Comparison of ENCODE assay signal across 8 cellular contexts in genomic region chr17:7855643-7856080, GRCh38. TPM values are rescaled to one million over a fixed set of nuclear protein-coding genes. Genes with fewer than 3 reads are reported as not detected.
DNase-seq lines count a peak whose midpoint lies in the region; ATAC-seq and TF ChIP-seq lines count a peak whose summit lies in the region.

No MANE protein-coding gene starts in this region.

- TF ChIP-seq EP300 in ovary (IDR thresholded peaks at IDR 0.05): no peak

- peaks cover 54% of the 10 kb centered on the region for H3K4me1 ChIP-seq in BLaER1
- H3K4me1 ChIP-seq in esophagus squamous epithelium: peaks cover 31 to 78% (median 41%) of the 10 kb centered on the region in 3 donors
- peaks cover 8% of the 10 kb centered on the region for H3K4me1 ChIP-seq in ovary (ENCODE audit: insufficient read depth)

- TF ChIP-seq CTCF in esophagus squamous epithelium (IDR thresholded peaks at IDR 0.05) (no peak), ovary (IDR thresholded peaks at IDR 0.05) (no peak)
- no peak for TF ChIP-seq CTCF in activated CD8-positive, alpha-beta T cell treated with anti-CD3 and anti-CD28 coated beads for 36 hours (IDR thresholded peaks at IDR 0.05)

- H3K27me3 Mint-ChIP-seq in activated CD8-positive, alpha-beta T cell treated with anti-CD3 and anti-CD28 coated beads for 36 hours: no peaks in the 10 kb centered on the region

- POLR2A ChIA-PET in activated CD8-positive, alpha-beta T cell treated with anti-CD3 and anti-CD28 coated beads for 36 hours (lab: Charles Lee): interaction anchor here (1.0 to 2.9 kb wide), 5 partner anchors 12 to 318 kb away, joined by 4 to 42 read pairs (median 16); no protein-coding TSS in a partner anchor

- CTCF ChIA-PET in activated CD8-positive, alpha-beta T cell treated with anti-CD3 and anti-CD28 coated beads for 36 hours (lab: Charles Lee): interaction anchor here (0.7 kb wide), 1 partner anchor 218 kb away, joined by 3 read pairs; no protein-coding TSS in a partner anchor

- ATAC-seq in GM21717 (IDR thresholded peaks at IDR 0.05; ENCODE audit: unreplicated experiment): no peak
- ATAC-seq in activated CD8-positive, alpha-beta T cell treated with anti-CD3 and anti-CD28 coated beads for 36 hours: no peak
- ATAC-seq in GM18909 (IDR thresholded peaks at IDR 0.05; ENCODE audit: poor library complexity, unreplicated experiment): no peak

- no peak overlapping the region for H3K4me3 Mint-ChIP-seq in activated CD8-positive, alpha-beta T cell treated with anti-CD3 and anti-CD28 coated beads for 36 hours

- no peaks in the 10 kb centered on the region for H3K9me3 Mint-ChIP-seq in activated CD8-positive, alpha-beta T cell treated with anti-CD3 and anti-CD28 coated beads for 36 hours

- H4K20me1 ChIP-seq in BLaER1: peaks cover 38% of the 10 kb centered on the region

- TF ChIP-seq POLR2A in esophagus squamous epithelium (IDR thresholded peaks at IDR 0.05) (peak in 1 of 4 donors; percentile 6), ovary (IDR thresholded peaks at IDR 0.05) (no peak)

- no peak overlapping the region for H3K27ac Mint-ChIP-seq in activated CD8-positive, alpha-beta T cell treated with anti-CD3 and anti-CD28 coated beads for 36 hours

- H3K27me3 ChIP-seq in BLaER1 (no peaks in the 10 kb centered on the region), MG63 (no peaks in the 10 kb centered on the region), esophagus squamous epithelium (no peaks in the 10 kb centered on the region), ovary (no peaks in the 10 kb centered on the region)

- peaks cover 31% of the 10 kb centered on the region for H3K36me3 Mint-ChIP-seq in activated CD8-positive, alpha-beta T cell treated with anti-CD3 and anti-CD28 coated beads for 36 hours (ENCODE audit: low read depth)

- DNase-seq in MG63 (no peak), esophagus squamous epithelium (lab: John Stamatoyannopoulos, UW) (no peak), ovary (peak in 3 of 5 donors; percentile 48 to 65 (median 53)), NCI-H1694 (lab: John Stamatoyannopoulos, UW) (no peak)
- DNase-seq in activated CD8-positive, alpha-beta T cell treated with anti-CD3 and anti-CD28 coated beads for 36 hours: no peak

- peak overlapping the region; percentile 98 for H3K27ac ChIP-seq in BLaER1
- H3K27ac ChIP-seq in esophagus squamous epithelium: peak overlapping the region; percentile 82 to 97 (median 96)
- peak overlapping the region in 1 of 2 donors; percentile 85 for H3K27ac ChIP-seq in ovary

- H3K9me3 ChIP-seq in BLaER1 (no peaks in the 10 kb centered on the region), MG63 (no peaks in the 10 kb centered on the region; the same call in 1 of the 2 replicates), esophagus squamous epithelium (no peaks in the 10 kb centered on the region), ovary (no peaks in the 10 kb centered on the region)

- WGBS in esophagus squamous epithelium, 2 donors: 21 to 29% methylated on average over 6 to 13 of the region's 20 CpGs
- WGBS in ovary, 3 donors: 18 to 20% (median 20%) methylated on average over 19 to 20 of the region's 20 CpGs

- H3K4me1 Mint-ChIP-seq in activated CD8-positive, alpha-beta T cell treated with anti-CD3 and anti-CD28 coated beads for 36 hours (ENCODE audit: low read depth): peaks cover 41% of the 10 kb centered on the region

- peak overlapping the region; percentile 77 for H3K4me3 ChIP-seq in BLaER1
- peak overlapping the region; percentile 82 for H3K4me3 ChIP-seq in MG63
- H3K4me3 ChIP-seq in esophagus squamous epithelium: peak overlapping the region; percentile 9 to 81 (median 76)
- H3K4me3 ChIP-seq in ovary: peak overlapping the region; percentile 15

- intact Hi-C loops in esophagus squamous epithelium (cut with DNase I) (no loop called here), ovary (cut with DNase I) (loop anchor here (5.0 to 10.0 kb wide), 2 partner anchors 33 to 111 kb away; no protein-coding TSS in a partner anchor)
- intact Hi-C loops in activated CD8-positive, alpha-beta T cell treated with anti-CD3 and anti-CD28 coated beads for 36 hours (cut with micrococcal nuclease): loop anchor here (2.0 to 10.0 kb wide), 2 partner anchors 13 to 281 kb away; partner anchors contain the start of gene CD68

- H3K36me3 ChIP-seq in BLaER1 (peaks cover 64% of the 10 kb centered on the region), MG63 (peaks cover 60% of the 10 kb centered on the region), esophagus squamous epithelium (peaks cover 6 to 47% (median 7%) of the 10 kb centered on the region in 3 donors), ovary (no peaks in the 10 kb centered on the region)

- peak overlapping the region; percentile 100 for H3K4me2 ChIP-seq in BLaER1

- peak overlapping the region; percentile 97; the same call in 1 of the 2 replicates for H3K9ac ChIP-seq in BLaER1

RNA-seq across cellular contexts. Expression of gene TMEM88, which starts 0.8 kb away (rescaled TPM):
- not detected in 2 replicates for total RNA-seq in MG63 (2014; rRNA removed; shearing (Covaris generic); ENCODE audit: low replicate concordance)
- total RNA-seq in esophagus squamous epithelium (1 to 10 TPM in 3 of 4 donors, not detected in 1; 1.5 to 3.8 (median 1.6) TPM), ovary (10 to 100 TPM in 3 of 7 donors, 1 to 10 TPM in 4; 2.1 to 11.9 (median 8.2) TPM)
- 10 to 100 TPM in 1 of 2 donors, 1 to 10 TPM in 1; 5.5 to 17.8 TPM for polyA plus RNA-seq in ovary
- total RNA-seq in activated CD8-positive, alpha-beta T cell treated with anti-CD3 and anti-CD28 coated beads for 36 hours: 1 to 10 TPM; 2.4 to 2.9 TPM

RNA-seq across cellular contexts. Expression of gene NAA38, which starts 1.7 kb away (rescaled TPM):
- total RNA-seq in MG63 (2014; rRNA removed; shearing (Covaris generic); ENCODE audit: low replicate concordance): 74.9 and 264 TPM in 2 replicates
- total RNA-seq in esophagus squamous epithelium (10 to 100 TPM; 45.2 to 80.1 (median 74.8) TPM), ovary (10 to 100 TPM; 46.4 to 82.8 (median 54.6) TPM)
- 10 to 100 TPM in 1 of 2 donors, 1 to 10 TPM in 1; 4.6 to 59.1 TPM for polyA plus RNA-seq in ovary
- 10 to 100 TPM; 72.8 to 77.2 TPM for total RNA-seq in activated CD8-positive, alpha-beta T cell treated with anti-CD3 and anti-CD28 coated beads for 36 hours

RNA-seq across cellular contexts. Expression of gene CYB5D1, which starts 2.1 kb away (rescaled TPM):
- total RNA-seq in MG63 (2014; rRNA removed; shearing (Covaris generic); ENCODE audit: low replicate concordance): 18.2 and 38.2 TPM in 2 replicates
- 1 to 10 TPM; 3.8 to 9.3 (median 7.5) TPM for total RNA-seq in esophagus squamous epithelium
- total RNA-seq in ovary: 10 to 100 TPM in 6 of 7 donors, 1 to 10 TPM in 1; 7.0 to 18.8 (median 16.1) TPM
- polyA plus RNA-seq in ovary: 10 to 100 TPM; 10.8 to 22.2 TPM
- 10 to 100 TPM; 13.5 to 16.2 TPM for total RNA-seq in activated CD8-positive, alpha-beta T cell treated with anti-CD3 and anti-CD28 coated beads for 36 hours

RNA-seq across cellular contexts. Expression of gene KDM6B, which starts 21.6 kb away (rescaled TPM):
- 0.07 and 0.20 TPM in 2 replicates for total RNA-seq in MG63 (2014; rRNA removed; shearing (Covaris generic); ENCODE audit: low replicate concordance)
- 10 to 100 TPM in 1 of 4 donors, 1 to 10 TPM in 3; 6.7 to 14.6 (median 7.5) TPM for total RNA-seq in esophagus squamous epithelium
- 10 to 100 TPM; 13.7 to 80.8 (median 71.9) TPM for total RNA-seq in ovary
- 10 to 100 TPM in 1 of 2 donors, 1 to 10 TPM in 1; 9.1 to 36.9 TPM for polyA plus RNA-seq in ovary
- 10 to 100 TPM; 49.2 to 53.8 TPM for total RNA-seq in activated CD8-positive, alpha-beta T cell treated with anti-CD3 and anti-CD28 coated beads for 36 hours

RNA-seq across cellular contexts. Expression of gene CHD3, which starts 32.9 kb away (rescaled TPM):
- total RNA-seq in MG63 (2014; rRNA removed; shearing (Covaris generic); ENCODE audit: low replicate concordance): 49.6 and 51.1 TPM in 2 replicates
- 10 to 100 TPM; 57.7 to 93.5 (median 73.0) TPM for total RNA-seq in esophagus squamous epithelium
- total RNA-seq in ovary: 100 to 1,000 TPM in 4 of 7 donors, 10 to 100 TPM in 3; 65.7 to 145 (median 114) TPM
- polyA plus RNA-seq in ovary: 100 to 1,000 TPM in 1 of 2 donors, 10 to 100 TPM in 1; 87.2 to 100 TPM
- total RNA-seq in activated CD8-positive, alpha-beta T cell treated with anti-CD3 and anti-CD28 coated beads for 36 hours: 100 to 1,000 TPM; 130 to 139 TPM

Comparison
In these comparisons a context has a peak if more than half of its experiments do, and no peak if none do; other contexts are left out.
1. H3K4me3 ChIP-seq: peak in every context shown above with its lines; median percentile 82 in MG63; 77 in BLaER1; 76 in esophagus squamous epithelium; 15 in ovary.
2. DNase-seq: peak in ovary (3 of 5); none in MG63 (single experiment), esophagus squamous epithelium (single experiment), activated CD8-positive, alpha-beta T cell treated with anti-CD3 and anti-CD28 coated beads for 36 hours (single experiment) and NCI-H1694 (single experiment).